In genomic region chr15:37100109-37100873, GRCh38 we compare ENCODE assay signal across 8 cellular contexts. TPM values are rescaled to one million over a fixed set of nuclear protein-coding genes. Genes with fewer than 3 reads are reported as not detected.
DNase-seq lines count a peak whose midpoint lies in the region; ATAC-seq and TF ChIP-seq lines count a peak whose summit lies in the region.

MEIS2 (minus strand) TSS chr15:37100549; CDS start chr15:37099466, 1,083 bp downstream.

- peaks cover 14% of the 10 kb centered on the region for H3K9me3 ChIP-seq in CD4-positive, alpha-beta T cell (ENCODE audit: control insufficient read depth, low read length)
- H3K9me3 ChIP-seq in HUES48 (ENCODE audit: control insufficient read depth, insufficient read depth, low read length) (no peaks in the 10 kb centered on the region), aorta (ENCODE audit: control insufficient read depth, low read length) (no peaks in the 10 kb centered on the region)

- H3K27me3 ChIP-seq in CD4-positive, alpha-beta T cell (ENCODE audit: control insufficient read depth, insufficient read depth, low read length), result peaks cover 86% of the 10 kb centered on the region
- peaks cover 85% of the 10 kb centered on the region for H3K27me3 ChIP-seq in HUES48 (ENCODE audit: control insufficient read depth, insufficient read depth, low read length)
- peaks cover 35% of the 10 kb centered on the region for H3K27me3 ChIP-seq in foreskin keratinocyte
- H3K27me3 ChIP-seq in aorta (ENCODE audit: control insufficient read depth in 1 of 2, insufficient read depth in 2 of 2, low read length in 1 of 2), result no peaks in the 10 kb centered on the region

- ATAC-seq in CD4-positive, alpha-beta T cell (ENCODE audit: poor library complexity), result no peak
- ATAC-seq in foreskin keratinocyte (peak; percentile 43), aorta (ENCODE audit: low FRiP score) (peak; percentile 86)
- peak; percentile 55 to 60 for ATAC-seq in natural killer cell treated with Interleukin-12 subunit alpha and Interleukin-12 subunit beta and Interleukin-15 and Interleukin-18, amount 100 ng/mL, for 72 hours

- POLR2A ChIA-PET in CD4-positive, alpha-beta T cell (lab: Charles Lee), result no interaction called here

- H3K4me3 Mint-ChIP-seq in CD4-positive, alpha-beta T cell, result peak within 1 kb of the TSS; percentile 95
- H3K4me3 Mint-ChIP-seq in activated naive CD4-positive, alpha-beta T cell treated with anti-CD3 and anti-CD28 coated beads, Interleukin-2, amount 10 ng/mL, durations not matched to agents 7 days and 5 days, result peak within 1 kb of the TSS; percentile 85
- peak within 1 kb of the TSS; percentile 90 for H3K4me3 Mint-ChIP-seq in natural killer cell treated with Interleukin-12 subunit alpha and Interleukin-12 subunit beta and Interleukin-15 and Interleukin-18, amount 100 ng/mL, for 72 hours

- TF ChIP-seq CTCF in CD4-positive, alpha-beta T cell (IDR thresholded peaks at IDR 0.05), result no peak
- no peak for TF ChIP-seq CTCF in foreskin keratinocyte (conservative IDR thresholded peaks at IDR 0.05)

- H3K4me1 Mint-ChIP-seq in CD4-positive, alpha-beta T cell (ENCODE audit: low read depth), result peaks cover 59% of the 10 kb centered on the region
- H3K4me1 Mint-ChIP-seq in activated naive CD4-positive, alpha-beta T cell treated with anti-CD3 and anti-CD28 coated beads, Interleukin-2, amount 10 ng/mL, durations not matched to agents 7 days and 5 days, result peaks cover 32% of the 10 kb centered on the region
- peaks cover 39% of the 10 kb centered on the region in 2 donors for H3K4me1 Mint-ChIP-seq in natural killer cell treated with Interleukin-12 subunit alpha and Interleukin-12 subunit beta and Interleukin-15 and Interleukin-18, amount 100 ng/mL, for 72 hours (ENCODE audit: low read depth in 2 of 2)

- no peak for DNase-seq in CD4-positive, alpha-beta T cell
- peak; percentile 57 for DNase-seq in GM19240 (ENCODE audit: insufficient read length, low spot score)
- DNase-seq in NOMO-1 (lab: John Stamatoyannopoulos, UW; ENCODE audit: unreplicated experiment in 2 of 2), result peak; percentile 40 to 77
- peak; percentile 58 for DNase-seq in activated naive CD4-positive, alpha-beta T cell treated with anti-CD3 and anti-CD28 coated beads, Interleukin-2, amount 10 ng/mL, durations not matched to agents 7 days and 5 days
- peak; percentile 67 to 79 for DNase-seq in foreskin keratinocyte
- no peak for DNase-seq in natural killer cell treated with Interleukin-12 subunit alpha and Interleukin-12 subunit beta and Interleukin-15 and Interleukin-18, amount 100 ng/mL, for 72 hours (ENCODE audit: low spot score)
- DNase-seq in aorta, result peak; percentile 92 to 97

- peaks cover 10% of the 10 kb centered on the region for H3K36me3 Mint-ChIP-seq in CD4-positive, alpha-beta T cell (ENCODE audit: low read depth)
- H3K36me3 Mint-ChIP-seq in activated naive CD4-positive, alpha-beta T cell treated with anti-CD3 and anti-CD28 coated beads, Interleukin-2, amount 10 ng/mL, durations not matched to agents 7 days and 5 days, result peaks cover 14% of the 10 kb centered on the region
- H3K36me3 Mint-ChIP-seq in natural killer cell treated with Interleukin-12 subunit alpha and Interleukin-12 subunit beta and Interleukin-15 and Interleukin-18, amount 100 ng/mL, for 72 hours, result peaks cover 17% of the 10 kb centered on the region

- H3K27ac Mint-ChIP-seq in CD4-positive, alpha-beta T cell, result peak within 1 kb of the TSS; percentile 13
- peak within 1 kb of the TSS; percentile 75 for H3K27ac Mint-ChIP-seq in activated naive CD4-positive, alpha-beta T cell treated with anti-CD3 and anti-CD28 coated beads, Interleukin-2, amount 10 ng/mL, durations not matched to agents 7 days and 5 days
- H3K27ac Mint-ChIP-seq in natural killer cell treated with Interleukin-12 subunit alpha and Interleukin-12 subunit beta and Interleukin-15 and Interleukin-18, amount 100 ng/mL, for 72 hours, result peak within 1 kb of the TSS; percentile 15 to 72

- 1% methylated on average over 45 to 63 of the region's 63 CpGs for WGBS in aorta, 2 donors

- peaks cover 48% of the 10 kb centered on the region for H3K4me1 ChIP-seq in HUES48 (ENCODE audit: control insufficient read depth, insufficient read depth, low read length)
- no peaks in the 10 kb centered on the region for H3K4me1 ChIP-seq in foreskin keratinocyte
- H3K4me1 ChIP-seq in aorta (ENCODE audit: control insufficient read depth in 1 of 2, insufficient read depth in 2 of 2, low read length in 2 of 2), result no peaks in the 10 kb centered on the region

- H3K36me3 ChIP-seq in HUES48 (ENCODE audit: control insufficient read depth, insufficient read depth, low read length) (no peaks in the 10 kb centered on the region), aorta (ENCODE audit: control insufficient read depth in 1 of 2, insufficient read depth in 2 of 2, low read length in 1 of 2) (no peaks in the 10 kb centered on the region)

- H3K4me3 ChIP-seq in HUES48 (ENCODE audit: low read depth, low read length), result peak within 1 kb of the TSS; percentile 74
- H3K4me3 ChIP-seq in aorta (ENCODE audit: low read length in 2 of 2), result peak within 1 kb of the TSS; percentile 79 to 99

- peaks cover 100% of the 10 kb centered on the region for H3K27me3 Mint-ChIP-seq in CD4-positive, alpha-beta T cell
- peaks cover 100% of the 10 kb centered on the region for H3K27me3 Mint-ChIP-seq in activated naive CD4-positive, alpha-beta T cell treated with anti-CD3 and anti-CD28 coated beads, Interleukin-2, amount 10 ng/mL, durations not matched to agents 7 days and 5 days
- peaks cover 53 to 83% of the 10 kb centered on the region in 2 donors for H3K27me3 Mint-ChIP-seq in natural killer cell treated with Interleukin-12 subunit alpha and Interleukin-12 subunit beta and Interleukin-15 and Interleukin-18, amount 100 ng/mL, for 72 hours

- peaks cover 3% of the 10 kb centered on the region for H3K9me3 Mint-ChIP-seq in CD4-positive, alpha-beta T cell
- H3K9me3 Mint-ChIP-seq in activated naive CD4-positive, alpha-beta T cell treated with anti-CD3 and anti-CD28 coated beads, Interleukin-2, amount 10 ng/mL, durations not matched to agents 7 days and 5 days, result peaks cover 4% of the 10 kb centered on the region
- H3K9me3 Mint-ChIP-seq in natural killer cell treated with Interleukin-12 subunit alpha and Interleukin-12 subunit beta and Interleukin-15 and Interleukin-18, amount 100 ng/mL, for 72 hours, result peaks cover 6% of the 10 kb centered on the region

- no peak within 1 kb of the TSS for H3K27ac ChIP-seq in CD4-positive, alpha-beta T cell (ENCODE audit: low read depth, low read length)
- H3K27ac ChIP-seq in HUES48 (ENCODE audit: low read depth, low read length) (peak within 1 kb of the TSS; percentile 74), foreskin keratinocyte (peak within 1 kb of the TSS; percentile 91), aorta (ENCODE audit: low read depth in 1 of 2, low read length in 2 of 2) (peak within 1 kb of the TSS; percentile 77 to 100)

- intact Hi-C loops in CD4-positive, alpha-beta T cell (cut with DNase I, micrococcal nuclease), result no loop called here
- intact Hi-C loops in aorta (cut with DNase I), result loop anchor here (5.0 to 10.0 kb wide), 2 partner anchors 85 to 213 kb away; no protein-coding TSS in a partner anchor

- CTCF ChIA-PET in CD4-positive, alpha-beta T cell (lab: Charles Lee), result no interaction called here
- CTCF ChIA-PET in activated naive CD4-positive, alpha-beta T cell treated with anti-CD3 and anti-CD28 coated beads, Interleukin-2, amount 10 ng/mL, durations not matched to agents 7 days and 5 days (lab: Charles Lee), result no interaction called here

- H3K9ac ChIP-seq in HUES48 (ENCODE audit: low read depth, low read length), result no peak within 1 kb of the TSS

RNA-seq across cellular contexts. Expression of gene MEIS2, which starts in this region (rescaled TPM):
- total RNA-seq in CD4-positive, alpha-beta T cell, result not detected
- 12.6 and 14.9 TPM in 2 replicates for total RNA-seq in foreskin keratinocyte
- polyA plus RNA-seq in foreskin keratinocyte, result 3.8 and 5.5 TPM in 2 replicates
- total RNA-seq in natural killer cell treated with Interleukin-12 subunit alpha and Interleukin-12 subunit beta and Interleukin-15 and Interleukin-18, amount 100 ng/mL, for 72 hours, result under 1 TPM in 1 of 2 donors, not detected in 1; 0.26 TPM
- 10 to 100 TPM; 29.1 to 58.7 TPM for total RNA-seq in aorta
- 10 to 100 TPM; 20.7 to 22.8 TPM for polyA plus RNA-seq in aorta

Comparison
In these comparisons a context has a peak if more than half of its experiments do, and no peak if none do; other contexts are left out.
1. RNA of gene MEIS2 (total RNA-seq): 29.1 to 58.7 TPM in aorta and 12.6 to 14.9 TPM in foreskin keratinocyte; 0.26 TPM in natural killer cell treated with Interleukin-12 subunit alpha and Interleukin-12 subunit beta and Interleukin-15 and Interleukin-18, amount 100 ng/mL, for 72 hours and not detected in CD4-positive, alpha-beta T cell; every median in the first group is over 10 times any median in the second.
2. Peak in ATAC-seq in natural killer cell treated with Interleukin-12 subunit alpha and Interleukin-12 subunit beta and Interleukin-15 and Interleukin-18, amount 100 ng/mL, for 72 hours; RNA of the gene not detected or under 1 TPM.
3. DNase-seq: peak in GM19240 (single experiment), NOMO-1 (2 of 2), activated naive CD4-positive, alpha-beta T cell treated with anti-CD3 and anti-CD28 coated beads, Interleukin-2, amount 10 ng/mL, durations not matched to agents 7 days and 5 days (single experiment), foreskin keratinocyte (2 of 2) and aorta (2 of 2); none in CD4-positive, alpha-beta T cell (0 of 10) and natural killer cell treated with Interleukin-12 subunit alpha and Interleukin-12 subunit beta and Interleukin-15 and Interleukin-18, amount 100 ng/mL, for 72 hours (single experiment).
4. H3K27ac Mint-ChIP-seq: peak in every context shown above with its lines; median percentile 75 in activated naive CD4-positive, alpha-beta T cell treated with anti-CD3 and anti-CD28 coated beads, Interleukin-2, amount 10 ng/mL, durations not matched to agents 7 days and 5 days; 44 in natural killer cell treated with Interleukin-12 subunit alpha and Interleukin-12 subunit beta and Interleukin-15 and Interleukin-18, amount 100 ng/mL, for 72 hours; 13 in CD4-positive, alpha-beta T cell.
5. intact Hi-C loops: an anchor here in aorta (5.0 to 10.0 kb wide); none called in CD4-positive, alpha-beta T cell.
6. Peak in every context shown above with its lines, with median percentiles within 50 percentile points of each other: H3K4me3 Mint-ChIP-seq.